In the genomic region with DNA sequence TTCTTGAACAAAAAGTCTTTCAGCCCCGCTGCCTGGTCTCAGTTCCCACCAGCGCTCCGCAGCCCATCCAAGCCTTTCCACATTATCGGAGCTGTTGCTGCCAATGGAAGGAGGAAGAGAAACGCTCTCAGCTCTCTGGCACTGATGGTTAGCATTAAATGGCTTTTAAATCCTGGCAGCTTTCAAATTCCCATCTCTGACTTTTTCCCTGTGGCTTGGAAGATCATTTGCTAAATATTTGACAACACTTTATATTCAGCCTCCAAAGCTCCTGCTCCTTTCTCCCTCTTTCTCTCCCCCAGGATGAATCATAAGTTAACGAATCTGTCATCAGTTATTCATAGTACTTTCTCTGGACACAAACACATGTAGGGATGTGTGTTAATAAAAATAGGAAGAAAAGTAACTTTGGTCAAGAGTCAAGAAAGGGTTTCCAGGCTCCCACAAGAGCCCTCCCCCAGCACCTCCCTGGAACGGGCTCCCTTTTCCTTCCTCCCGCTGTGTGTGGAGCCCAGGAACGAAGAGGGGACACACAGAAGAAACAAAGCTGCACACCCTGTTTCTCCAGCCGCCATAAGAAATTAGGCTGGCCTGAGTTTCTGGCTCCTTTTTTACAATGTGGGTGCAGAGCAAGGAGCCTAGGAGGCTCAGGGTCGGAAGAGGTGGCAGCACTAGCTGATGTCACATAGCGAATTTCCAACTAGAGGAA, we compare ENCODE assay signal across 15 cellular contexts. TPM values are rescaled to one million over a fixed set of nuclear protein-coding genes. Genes with fewer than 3 reads are reported as not detected.
A peak's percentile ranks its signal among the peaks of the same experiment; 100 is the strongest.
DNase-seq lines count a peak whose midpoint lies in the region; ATAC-seq and TF ChIP-seq lines count a peak whose summit lies in the region.
"Had no signal": no experiment of that assay in that cellular context is flagged by ENCODE, and none has a peak within 500 bp of the region (broad histone marks: within the 10 kb centered on the region; RNA-seq: fewer than 3 reads in every experiment).

No MANE protein-coding gene starts in this region.

- BruUV-seq in Panc1 (replicated peaks; lab: Mats Ljungman, UMichigan): no TSS peak

- in situ Hi-C loops in Panc1 (cut with HindIII; ENCODE audit: low pct_unique_long_range_greater_than_20kb, low sequenced_read_pairs): no loop called here

- H3K4me3 Mint-ChIP-seq in stimulated activated memory B cell treated with anti-CD40 and anti-IgM and Interleukin-4, amounts not matched to agents 10 μg/mL and 1 μg/mL and 100 μg/mL, for 72 hours: no peak overlapping the region

- no peaks in the 10 kb centered on the region for H3K36me3 Mint-ChIP-seq in stimulated activated memory B cell treated with anti-CD40 and anti-IgM and Interleukin-4, amounts not matched to agents 10 μg/mL and 1 μg/mL and 100 μg/mL, for 72 hours

- no peak overlapping the region for H3K27ac Mint-ChIP-seq in stimulated activated memory B cell treated with anti-CD40 and anti-IgM and Interleukin-4, amounts not matched to agents 10 μg/mL and 1 μg/mL and 100 μg/mL, for 72 hours

- no peaks in the 10 kb centered on the region for H3K9me3 Mint-ChIP-seq in stimulated activated memory B cell treated with anti-CD40 and anti-IgM and Interleukin-4, amounts not matched to agents 10 μg/mL and 1 μg/mL and 100 μg/mL, for 72 hours

- no peaks in the 10 kb centered on the region for H3K27me3 ChIP-seq in Panc1 (ENCODE audit: control insufficient read depth, insufficient read depth, low read length)
- H3K27me3 ChIP-seq: adrenal gland, ovary had no signal

- CTCF ChIA-PET in Panc1 (lab: Charles Lee): interaction anchor here (0.6 kb wide), 1 partner anchor 116 kb away, joined by 3 read pairs; no protein-coding TSS in a partner anchor

- peak overlapping the region; percentile 75 for H3K27ac ChIP-seq in Panc1 (ENCODE audit: low read length)
- H3K27ac ChIP-seq: adrenal gland, ovary had no signal

- no peak overlapping the region for H3K4me3 ChIP-seq in Panc1 (ENCODE audit: low read depth in 2 of 2, low read length in 2 of 2)
- H3K4me3 ChIP-seq in foreskin fibroblast (ENCODE audit: low read depth in 1 of 2, low read length in 2 of 2): peak overlapping the region; percentile 9 to 18
- H3K4me3 ChIP-seq in skeletal muscle cell (ENCODE audit: low read depth, low read length): no peak overlapping the region
- H3K4me3 ChIP-seq: adrenal gland, lung, ovary had no signal

- no peaks in the 10 kb centered on the region for H3K9me3 ChIP-seq in Panc1 (ENCODE audit: control insufficient read depth, insufficient read depth, low read depth, low read length)
- H3K9me3 ChIP-seq: adrenal gland, ovary had no signal

- ATAC-seq in Panc1 (no peak), HG03196 (IDR thresholded peaks at IDR 0.05; ENCODE audit: unreplicated experiment) (no peak), GM21528 (IDR thresholded peaks at IDR 0.05; ENCODE audit: low FRiP score, unreplicated experiment) (no peak)
- ATAC-seq in stimulated activated memory B cell treated with anti-CD40 and anti-IgM and Interleukin-4, amounts not matched to agents 10 μg/mL and 1 μg/mL and 100 μg/mL, for 72 hours: no peak

- intact Hi-C loops in Panc1 (cut with micrococcal nuclease; ENCODE audit: unreplicated experiment): no loop called here

- H3K4me1 ChIP-seq in Panc1 (ENCODE audit: control insufficient read depth, insufficient read depth, low read length): peaks cover 22% of the 10 kb centered on the region
- H3K4me1 ChIP-seq: adrenal gland had no signal

- no peaks in the 10 kb centered on the region for H3K4me1 Mint-ChIP-seq in stimulated activated memory B cell treated with anti-CD40 and anti-IgM and Interleukin-4, amounts not matched to agents 10 μg/mL and 1 μg/mL and 100 μg/mL, for 72 hours

- POLR2A ChIA-PET in Panc1 (lab: Charles Lee): no interaction called here

- DNase-seq in Ammon's horn (ENCODE audit: low spot score) (peak; percentile 29), Panc1 (ENCODE audit: low read depth, low spot score) (no peak), foreskin fibroblast (peak; percentile 75 to 88), skeletal muscle cell (ENCODE audit: low read depth) (peak; percentile 74), SW 1271 (lab: John Stamatoyannopoulos, UW) (no peak)
- DNase-seq: adrenal gland; hypothalamus; Kasumi-1; NCI-H2081 treated with DMSO at 0.1 percent for 48 hours; ovary; stimulated activated CD4-positive, alpha-beta T cell treated with anti-CD3 and anti-CD28 coated beads, Interleukin-1b, Interleukin-23, amount 100 ng/mL, for 48 hours had no signal

- peaks cover 30% of the 10 kb centered on the region for H3K27me3 Mint-ChIP-seq in stimulated activated memory B cell treated with anti-CD40 and anti-IgM and Interleukin-4, amounts not matched to agents 10 μg/mL and 1 μg/mL and 100 μg/mL, for 72 hours

- TF ChIP-seq CTCF in Panc1 (IDR thresholded peaks at IDR 0.05): no peak
- no peak for TF ChIP-seq CTCF in foreskin fibroblast (IDR thresholded peaks at IDR 0.05; ENCODE audit: low read depth, low read length)

- no peaks in the 10 kb centered on the region; the same call in 1 of the 2 replicates for H3K36me3 ChIP-seq in Panc1 (ENCODE audit: control insufficient read depth, insufficient read depth, low read length)
- H3K36me3 ChIP-seq: adrenal gland, ovary had no signal

RNA-seq across cellular contexts. Expression of gene TSEN2, which starts 47.6 kb away (rescaled TPM):
- total RNA-seq in Panc1 (2021; ENCODE audit: unreplicated experiment): 22.0 TPM
- 14.9 TPM for polyA plus RNA-seq in Panc1 (2012; ENCODE audit: insufficient read length)

Comparison
In these comparisons a context has a peak if more than half of its experiments do, and no peak if none do; other contexts are left out.
1. DNase-seq: peak in Ammon's horn (single experiment), foreskin fibroblast (2 of 2) and skeletal muscle cell (single experiment); none in Panc1 (single experiment) and SW 1271 (0 of 2).
2. H3K4me3 ChIP-seq: peak in foreskin fibroblast (2 of 2); none in Panc1 (0 of 2) and skeletal muscle cell (single experiment).